ENCODE assay signal across 20 cellular contexts in the genomic region with DNA sequence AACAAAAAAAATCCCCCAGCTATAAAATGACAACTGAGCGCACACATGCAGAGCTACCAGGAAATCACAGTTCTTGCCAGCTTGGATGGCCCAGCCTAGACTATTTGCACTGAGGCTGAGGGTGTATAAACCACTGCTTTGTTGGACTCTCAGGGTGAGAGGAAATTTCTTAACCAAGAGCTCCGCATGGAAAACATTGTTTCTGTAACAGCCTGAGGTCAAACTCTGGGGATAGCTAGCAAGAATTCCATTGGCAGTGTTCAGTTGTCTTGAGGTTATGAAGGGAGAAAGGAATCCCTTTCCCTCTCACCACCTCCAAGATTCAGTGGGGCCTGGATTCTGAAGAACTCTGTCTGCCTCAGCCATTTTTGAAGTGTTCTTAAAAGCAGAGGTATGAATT.
A peak's percentile ranks its signal among the peaks of the same experiment; 100 is the strongest.
DNase-seq lines count a peak whose midpoint lies in the region; ATAC-seq and TF ChIP-seq lines count a peak whose summit lies in the region.
"Had no signal": no experiment of that assay in that cellular context is flagged by ENCODE, and none has a peak within 500 bp of the region (broad histone marks: within the 10 kb centered on the region; RNA-seq: fewer than 3 reads in every experiment).

No MANE protein-coding gene starts in this region.

- H2BK120ac ChIP-seq in trophoblast cell (ENCODE audit: insufficient read depth, low read length, poor library complexity): no peak overlapping the region

- no peaks in the 10 kb centered on the region for H3K79me1 ChIP-seq in trophoblast cell (ENCODE audit: low read length)

- H4K91ac ChIP-seq in trophoblast cell (ENCODE audit: low read depth, low read length): no peak overlapping the region

- H3K4ac ChIP-seq in trophoblast cell (ENCODE audit: low read depth, low read length): no peak overlapping the region

- H3K36me3 ChIP-seq in trophoblast cell (ENCODE audit: control insufficient read depth in 1 of 2, insufficient read depth in 2 of 2, low read length in 2 of 2): no peaks in the 10 kb centered on the region
- no peaks in the 10 kb centered on the region for H3K36me3 ChIP-seq in spleen
- H3K36me3 ChIP-seq: MG63, sigmoid colon, thoracic aorta had no signal

- no peak overlapping the region for H3K23ac ChIP-seq in trophoblast cell (ENCODE audit: low read length)

- in situ Hi-C loops in astrocyte of the cerebellum (cut with HindIII; ENCODE audit: low sequenced_read_pairs): loop anchor here (25.0 kb wide), 1 partner anchor 389 kb away; no protein-coding TSS in a partner anchor

- H3K27ac ChIP-seq in trophoblast cell (ENCODE audit: low read depth, low read length) (peak overlapping the region; percentile 42), spleen (no peak overlapping the region)
- H3K27ac ChIP-seq: C4-2B had no signal

- no peak for TF ChIP-seq CTCF in AG10803 (conservative IDR thresholded peaks at IDR 0.05; ENCODE audit: low read length)
- no peak for TF ChIP-seq CTCF in astrocyte of the cerebellum (IDR thresholded peaks at IDR 0.05; ENCODE audit: low read depth, low read length, missing control alignments)
- TF ChIP-seq CTCF in spleen (IDR thresholded peaks at IDR 0.05 in 8 of 11, conservative IDR thresholded peaks at IDR 0.05 in 3 of 11): no peak

- H4K12ac ChIP-seq in trophoblast cell (ENCODE audit: low read depth, low read length): no peak overlapping the region

- H3K9ac ChIP-seq in trophoblast cell (ENCODE audit: low read length): no peak overlapping the region

- DNase-seq in AG10803 (ENCODE audit: low read depth) (peak; percentile 1), astrocyte of the cerebellum (ENCODE audit: low read depth) (peak; percentile 60), left ventricle myocardium superior (peak; percentile 33), trophoblast cell (peak; percentile 28 to 52), activated gamma-delta T cell treated with Interleukin-2 at 50 U/mL for 16 hours (no peak), NCI-H1694 (lab: John Stamatoyannopoulos, UW) (no peak), spleen (no peak)
- no peak for DNase-seq in activated CD4-positive, alpha-beta T cell treated with anti-CD3 and anti-CD28 coated beads for 1 hour
- DNase-seq: activated CD4-positive, alpha-beta T cell treated with anti-CD3 and anti-CD28 coated beads for 4 hours; central memory CD4-positive, alpha-beta T cell; MG63; NCI-H2029 treated with DMSO at 0.1 percent for 48 hours; NCI-H510A treated with DMSO at 0.1 percent for 48 hours; nephron progenitor cell; sigmoid colon; stimulated activated CD4-positive, alpha-beta T cell treated with anti-CD3 and anti-CD28 coated beads, Interleukin-4, amount 100 ng/mL, for 24 hours; T1000 had no signal

- H3K27me3 ChIP-seq in trophoblast cell (ENCODE audit: insufficient read depth, low read length): no peaks in the 10 kb centered on the region
- H3K27me3 ChIP-seq in spleen (replicated peaks in 1 of 7): no peaks in the 10 kb centered on the region
- H3K27me3 ChIP-seq: MG63, sigmoid colon had no signal

- H3K4me3 ChIP-seq in AG10803 (ENCODE audit: low read length) (no peak overlapping the region), astrocyte of the cerebellum (ENCODE audit: low read depth, low read length) (no peak overlapping the region), trophoblast cell (ENCODE audit: low read depth, low read length) (no peak overlapping the region), spleen (no peak overlapping the region)
- H3K4me3 ChIP-seq: lung, MG63, sigmoid colon, thoracic aorta had no signal

- ATAC-seq in left ventricle myocardium superior: peak; percentile 77

- H2BK5ac ChIP-seq in trophoblast cell (ENCODE audit: low read depth, low read length, poor library complexity): no peak overlapping the region

- no peak overlapping the region for H3K18ac ChIP-seq in trophoblast cell (ENCODE audit: low read length)

- H2BK12ac ChIP-seq in trophoblast cell (ENCODE audit: low read length): no peak overlapping the region

- no peaks in the 10 kb centered on the region for H3K79me2 ChIP-seq in trophoblast cell (ENCODE audit: control insufficient read depth, insufficient read depth, low read length, poor library complexity)

- no peak overlapping the region for H2AK5ac ChIP-seq in trophoblast cell (ENCODE audit: low read length)

- no peaks in the 10 kb centered on the region for H3K9me3 ChIP-seq in trophoblast cell (ENCODE audit: insufficient read depth, low read depth, low read length)
- no peaks in the 10 kb centered on the region for H3K9me3 ChIP-seq in spleen
- H3K9me3 ChIP-seq: MG63, sigmoid colon, thoracic aorta had no signal

- no peak for TF ChIP-seq POLR2A in spleen (IDR thresholded peaks at IDR 0.05)

- no peak overlapping the region for H2AFZ ChIP-seq in trophoblast cell (ENCODE audit: insufficient read depth, low read length, poor library complexity)

- no peak overlapping the region for H3K4me2 ChIP-seq in trophoblast cell (ENCODE audit: low read length)

- H3K4me1 ChIP-seq in trophoblast cell (ENCODE audit: control insufficient read depth in 1 of 2, insufficient read depth in 2 of 2, low read length in 2 of 2) (peaks cover 2 to 4% of the 10 kb centered on the region in 2 experiments), spleen (peaks cover 0 to 20% (median 4%) of the 10 kb centered on the region in 6 donors)

- no CpG with 5 or more reads among the region's 2 CpGs for WGBS in trophoblast cell (ENCODE audit: extremely low coverage, insufficient coverage, insufficient read length)
- 68 to 86% (median 76%) methylated on average over 2 of the region's 2 CpGs for WGBS in spleen, 5 donors

- H3K14ac ChIP-seq in trophoblast cell (ENCODE audit: low read length): no peak overlapping the region

- no peak overlapping the region for H4K8ac ChIP-seq in trophoblast cell (ENCODE audit: low read depth, low read length)

- intact Hi-C loops in left ventricle myocardium superior (cut with micrococcal nuclease): no loop called here
- intact Hi-C loops in spleen (cut with DNase I; ENCODE audit: low total_unique reads): no loop called here

Comparison
In these comparisons a context has a peak if more than half of its experiments do, and no peak if none do; other contexts are left out.
1. DNase-seq: peak in AG10803 (single experiment), astrocyte of the cerebellum (single experiment), left ventricle myocardium superior (single experiment) and trophoblast cell (2 of 2); none in activated gamma-delta T cell treated with Interleukin-2 at 50 U/mL for 16 hours (single experiment), NCI-H1694 (single experiment), activated CD4-positive, alpha-beta T cell treated with anti-CD3 and anti-CD28 coated beads for 1 hour (single experiment) and spleen (single experiment).